ENCODE assay signal across 7 cellular contexts in the genomic region with DNA sequence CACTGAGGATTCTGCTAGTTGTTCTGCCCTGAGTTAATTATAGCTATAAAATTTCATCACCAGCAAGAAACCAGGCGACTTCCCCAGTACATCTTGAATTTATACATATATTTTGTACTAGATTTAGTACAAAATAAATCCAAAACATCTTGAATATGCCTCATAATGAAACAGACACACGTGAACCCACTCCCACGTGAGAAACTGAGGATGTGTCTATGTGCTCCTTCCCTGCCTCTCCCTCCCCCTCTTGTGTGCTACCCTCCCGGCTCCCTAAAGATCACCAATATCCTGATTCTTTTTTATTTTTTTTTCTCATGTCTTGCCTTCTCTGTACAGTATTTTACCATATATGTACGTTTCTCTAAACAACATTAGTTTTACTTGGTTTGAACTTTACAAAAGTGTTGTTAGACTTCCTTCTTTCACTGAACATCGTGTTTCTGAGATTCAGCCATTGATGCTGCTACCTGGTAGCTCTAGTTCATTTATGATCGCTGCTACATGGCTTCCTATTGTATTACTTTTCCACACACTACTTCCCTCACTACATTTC. TPM values are rescaled to one million over a fixed set of nuclear protein-coding genes. Genes with fewer than 3 reads are reported as not detected.
DNase-seq lines count a peak whose midpoint lies in the region; ATAC-seq and TF ChIP-seq lines count a peak whose summit lies in the region.

No MANE protein-coding gene starts in this region.

- H3K9me3 ChIP-seq in NT2/D1 (ENCODE audit: insufficient read depth, low read length) = no peaks in the 10 kb centered on the region
- no peaks in the 10 kb centered on the region for H3K9me3 ChIP-seq in neural cell (ENCODE audit: low read length)

- H2AFZ ChIP-seq in GM23338 = peak overlapping the region; percentile 76
- H2AFZ ChIP-seq in neural cell (ENCODE audit: low read depth, low read length) = peak overlapping the region; percentile 52

- H3F3A ChIP-seq in GM23338 (replicated peaks; ENCODE audit: low read depth) (0 out of 2 replicates have a peak, but pooled peaks cover 3% of the 10 kb centered on the region), neural cell (ENCODE audit: insufficient read depth, low read length, poor library complexity, severe bottlenecking) (no peaks in the 10 kb centered on the region)

- H3K36me3 ChIP-seq in GM23338 (ENCODE audit: insufficient read depth) (no peaks in the 10 kb centered on the region), NT2/D1 (ENCODE audit: insufficient read depth, insufficient read length, low read length) (peaks cover 15% of the 10 kb centered on the region), neural cell (ENCODE audit: insufficient read depth, low read length) (no peaks in the 10 kb centered on the region)

- TF ChIP-seq EP300 in neural cell (conservative IDR thresholded peaks at IDR 0.05; ENCODE audit: poor library complexity, severe bottlenecking) = no peak

- peak overlapping the region; percentile 80 for H3K9ac ChIP-seq in NT2/D1 (ENCODE audit: insufficient read length, low read depth)
- peak overlapping the region; percentile 63 for H3K9ac ChIP-seq in neural cell (ENCODE audit: low read length)

- H3K4me2 ChIP-seq in GM23338 = peak overlapping the region; percentile 70
- peak overlapping the region; percentile 66 for H3K4me2 ChIP-seq in neural cell (ENCODE audit: low read length)

- TF ChIP-seq RAD21 in neural cell (conservative IDR thresholded peaks at IDR 0.05) = no peak

- H3K27me3 Mint-ChIP-seq in GM23338 (ENCODE audit: insufficient read depth, low read depth, poor library complexity) = peaks cover 14% of the 10 kb centered on the region

- no peak for TF ChIP-seq CTCF in GM23338 (conservative IDR thresholded peaks at IDR 0.05; ENCODE audit: low read depth in 2 of 2)
- TF ChIP-seq CTCF in neural cell (IDR thresholded peaks at IDR 0.05; ENCODE audit: poor library complexity, severe bottlenecking) = no peak

- peaks cover 43% of the 10 kb centered on the region for H3K79me2 ChIP-seq in GM23338 (replicated peaks; ENCODE audit: insufficient read depth)
- peaks cover 37% of the 10 kb centered on the region for H3K79me2 ChIP-seq in neural cell (replicated peaks; ENCODE audit: insufficient read depth, low read length)

- H3K27ac ChIP-seq in GM23338 (ENCODE audit: low read depth) = peak overlapping the region; percentile 8; the same call in 1 of the 2 replicates
- no peak overlapping the region for H3K27ac ChIP-seq in neural cell (ENCODE audit: low read length)

- H3K9me3 Mint-ChIP-seq in GM23338 = no peaks in the 10 kb centered on the region; the same call in 2 of the 3 replicates

- H3K27me3 ChIP-seq in GM23338 (ENCODE audit: insufficient read depth) (no peaks in the 10 kb centered on the region), NT2/D1 (ENCODE audit: insufficient read depth, insufficient read length) (no peaks in the 10 kb centered on the region), neural cell (ENCODE audit: insufficient read depth, low read depth, low read length) (no peaks in the 10 kb centered on the region)

- H3K4me3 ChIP-seq in GM23338 = peak overlapping the region; percentile 57
- peak overlapping the region; percentile 95 for H3K4me3 ChIP-seq in NT2/D1 (ENCODE audit: insufficient read length, low read depth)
- peak overlapping the region; percentile 90 for H3K4me3 ChIP-seq in neural cell (ENCODE audit: low read length)

- peaks cover 10% of the 10 kb centered on the region for H3K4me1 ChIP-seq in GM23338 (ENCODE audit: insufficient read depth)
- H3K4me1 ChIP-seq in NT2/D1 (ENCODE audit: insufficient read depth, insufficient read length) = peaks cover 2% of the 10 kb centered on the region

- peaks cover 14% of the 10 kb centered on the region for H3K4me1 Mint-ChIP-seq in GM23338

- no peak for ATAC-seq in GM23338
- no peak for ATAC-seq in activated CD4-positive, CD25-positive, alpha-beta regulatory T cell treated with anti-CD3 and anti-CD28 coated beads, Interleukin-2, amount 50 U/mL, for 24 hours

- DNase-seq in GM23338 (ENCODE audit: low spot score) (no peak), NT2/D1 (ENCODE audit: low read depth, low spot score) (no peak), cerebellar cortex (ENCODE audit: low spot score) (peak; percentile 13), hepatic stellate cell (ENCODE audit: low spot score) (no peak)
- no peak for DNase-seq in activated effector memory CD4-positive, alpha-beta T cell treated with anti-CD3 and anti-CD28 coated beads, Interleukin-2, amount 50 U/mL, for 16 hours

- H3K36me3 Mint-ChIP-seq in GM23338 (ENCODE audit: low read depth) = peaks cover 13% of the 10 kb centered on the region

- peak overlapping the region; percentile 89 for H3K4me3 Mint-ChIP-seq in GM23338

- no peaks in the 10 kb centered on the region for H3K9me2 ChIP-seq in GM23338 (ENCODE audit: insufficient read depth)
- no peaks in the 10 kb centered on the region for H3K9me2 ChIP-seq in neural cell (ENCODE audit: insufficient read depth, low read length)

- H3K27ac Mint-ChIP-seq in GM23338 = peak overlapping the region; percentile 99; the same call in 1 of the 2 replicates

- H4K20me1 ChIP-seq in GM23338 (replicated peaks; ENCODE audit: insufficient read depth) (peaks cover 9% of the 10 kb centered on the region; the same call in 1 of the 2 replicates), neural cell (ENCODE audit: insufficient read depth) (no peaks in the 10 kb centered on the region)

TF ChIP-seq in GM23338, 12 proteins besides CTCF, POLR2A, EP300 and RAD21 (continues in another document):
- no peak for TF ChIP-seq EZH2phosphoT487 (IDR thresholded peaks at IDR 0.05; ENCODE audit: unreplicated experiment)

TF ChIP-seq in neural cell, 6 proteins besides CTCF, POLR2A, EP300 and RAD21:
- no peak for TF ChIP-seq POLR2AphosphoS5 (IDR thresholded peaks at IDR 0.05)
- no peak for TF ChIP-seq REST (IDR thresholded peaks at IDR 0.05; ENCODE audit: borderline replicate concordance)
- no peak for TF ChIP-seq SMC3 (conservative IDR thresholded peaks at IDR 0.05; ENCODE audit: poor library complexity)
- TF ChIP-seq TAF1 (IDR thresholded peaks at IDR 0.05; ENCODE audit: low read depth) = no peak

RNA-seq across cellular contexts. Expression of gene LCMT1, which starts 1.1 kb away (rescaled TPM):
- total RNA-seq in GM23338 (2014; rRNA removed; shearing (Covaris generic)) = 43.2 and 56.2 TPM in 2 replicates
- polyA plus RNA-seq in GM23338 (2016; fragmentation: Nextera tagmentation; extraction: Ambion mirVana) (79.7 and 84.6 TPM in 2 replicates), neural cell (45.5 and 62.1 TPM in 2 replicates)
- 44.6 and 48.4 TPM in 2 replicates for polyA minus RNA-seq in neural cell
